Comparison of ENCODE assay signal across 1 cellular context in the genomic region with DNA sequence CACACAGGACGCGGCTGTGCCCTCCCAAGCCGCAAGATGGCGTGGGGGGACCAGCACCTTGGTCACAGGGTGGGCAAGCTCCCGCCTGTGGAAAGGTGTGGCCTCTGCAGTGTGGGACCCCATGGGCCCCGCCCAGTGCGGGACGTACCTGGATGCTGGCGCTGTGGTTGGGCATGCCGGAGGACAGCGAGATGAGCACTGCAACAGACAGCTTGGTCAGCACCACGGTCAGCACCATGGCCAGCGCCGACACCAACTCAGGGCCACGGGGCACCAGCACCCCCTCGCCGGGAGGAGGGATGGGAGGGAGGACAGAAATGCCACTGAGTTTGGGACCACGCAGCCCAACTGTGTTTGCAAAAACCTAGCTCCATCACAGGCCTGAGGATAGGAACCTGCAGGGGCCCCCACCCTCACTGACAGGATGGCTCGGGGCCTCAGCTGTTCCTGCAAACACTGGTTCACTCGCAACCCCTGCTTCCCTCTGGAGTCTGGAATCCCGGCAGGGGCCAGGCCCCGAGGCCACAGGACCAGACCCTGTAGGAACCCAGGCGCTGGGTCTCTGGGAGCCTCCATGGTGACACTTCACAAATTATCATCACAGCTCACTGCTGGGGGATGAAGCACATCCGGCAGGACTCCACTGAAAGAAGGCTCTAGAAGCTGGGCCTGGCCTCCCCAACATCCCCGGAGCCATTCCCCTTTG.
TF ChIP-seq lines count a peak whose summit lies in the region.

No MANE protein-coding gene starts in this region.

TF ChIP-seq in H1, 55 proteins besides CTCF, POLR2A, EP300 and RAD21:
- TF ChIP-seq KDM4A (IDR thresholded peaks at IDR 0.05; ENCODE audit: low read depth, low read length, severe bottlenecking), result no peak
- TF ChIP-seq RNF2 (IDR thresholded peaks at IDR 0.05; ENCODE audit: borderline replicate concordance, low read depth, low read length, missing control alignments, poor library complexity, severe bottlenecking), result no peak
- no peak for TF ChIP-seq SP1 (IDR thresholded peaks at IDR 0.05; ENCODE audit: low read depth, low read length)
- peak; percentile 37; the same call in 1 of the 2 replicates for TF ChIP-seq POLR2AphosphoS5 (IDR thresholded peaks at IDR 0.05; ENCODE audit: low read depth, low read length)
- TF ChIP-seq MAX (IDR thresholded peaks at IDR 0.05), result no peak
- TF ChIP-seq HDAC2 (IDR thresholded peaks at IDR 0.05; ENCODE audit: borderline replicate concordance in 1 of 2, low read depth in 2 of 2, low read length in 2 of 2), result 0 out of 4 replicates have a peak, but pooled peaks of 1 of the 2 experiments have one; percentile 35
- no peak for TF ChIP-seq SUZ12 (IDR thresholded peaks at IDR 0.05; ENCODE audit: low read length)
- TF ChIP-seq, protein P1, sequence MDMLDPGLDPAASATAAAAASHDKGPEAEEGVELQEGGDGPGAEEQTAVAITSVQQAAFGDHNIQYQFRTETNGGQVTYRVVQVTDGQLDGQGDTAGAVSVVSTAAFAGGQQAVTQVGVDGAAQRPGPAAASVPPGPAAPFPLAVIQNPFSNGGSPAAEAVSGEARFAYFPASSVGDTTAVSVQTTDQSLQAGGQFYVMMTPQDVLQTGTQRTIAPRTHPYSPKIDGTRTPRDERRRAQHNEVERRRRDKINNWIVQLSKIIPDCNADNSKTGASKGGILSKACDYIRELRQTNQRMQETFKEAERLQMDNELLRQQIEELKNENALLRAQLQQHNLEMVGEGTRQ (IDR thresholded peaks at IDR 0.05; ENCODE audit: low read length), result no peak
- TF ChIP-seq CBX8 (IDR thresholded peaks at IDR 0.05; ENCODE audit: borderline replicate concordance, low read depth, low read length), result no peak
- no peak for TF ChIP-seq YY1 (IDR thresholded peaks at IDR 0.05; ENCODE audit: low read depth, low read length)
- no peak for TF ChIP-seq SP4 (IDR thresholded peaks at IDR 0.05; ENCODE audit: low read length)
- TF ChIP-seq TBP (IDR thresholded peaks at IDR 0.05; ENCODE audit: low read depth, low read length), result no peak
- TF ChIP-seq NRF1 (IDR thresholded peaks at IDR 0.05; ENCODE audit: low read depth, low read length), result no peak
- TF ChIP-seq FOSL1 (IDR thresholded peaks at IDR 0.05; ENCODE audit: insufficient read depth, low read depth, low read length), result peak; percentile 41; the same call in 1 of the 2 replicates
- TF ChIP-seq EGR1 (IDR thresholded peaks at IDR 0.05; ENCODE audit: borderline replicate concordance, low read depth, low read length), result peak; percentile 84
- no peak for TF ChIP-seq KDM5A (IDR thresholded peaks at IDR 0.05; ENCODE audit: low read length)
- peak; percentile 63; the same call in 1 of the 2 replicates for TF ChIP-seq GABPA (IDR thresholded peaks at IDR 0.05; ENCODE audit: borderline replicate concordance, insufficient read depth, low read length)
- TF ChIP-seq JUND (IDR thresholded peaks at IDR 0.05; ENCODE audit: low read length), result no peak
- peak; percentile 85 to 88; a peak in 2 of 4 replicates for TF ChIP-seq SIN3A (conservative IDR thresholded peaks at IDR 0.05 in 1 of 2, IDR thresholded peaks at IDR 0.05 in 1 of 2; ENCODE audit: low read depth in 1 of 2, low read length in 2 of 2)
- no peak for TF ChIP-seq POU5F1 (IDR thresholded peaks at IDR 0.05; ENCODE audit: low read depth, low read length)
- no peak for TF ChIP-seq CEBPB (IDR thresholded peaks at IDR 0.05; ENCODE audit: low read depth, low read length)
